ENCODE assay signal across 8 cellular contexts in genomic region chr10:50102267-50102666, GRCh38. TPM values are rescaled to one million over a fixed set of nuclear protein-coding genes. Genes with fewer than 3 reads are reported as not detected.
DNase-seq lines count a peak whose midpoint lies in the region; ATAC-seq and TF ChIP-seq lines count a peak whose summit lies in the region.
"Not testable (repeated sequence)": the region's sequence is repeated elsewhere in the genome, so short reads cannot be mapped to it uniquely, and the experiment has no call there.

No MANE protein-coding gene starts in this region.

- intact Hi-C loops in mucosa of descending colon (cut with DNase I, micrococcal nuclease), result not testable (repeated sequence)

- not testable (repeated sequence) for H3K79me2 ChIP-seq in KMS-11 (ENCODE audit: insufficient read depth, low read depth)

- H3K27me3 ChIP-seq in KMS-11 (ENCODE audit: insufficient read depth, low read depth), result not testable (repeated sequence)

- not testable (repeated sequence) for H3K27ac ChIP-seq in KMS-11

- H4K20me1 ChIP-seq in KMS-11 (ENCODE audit: insufficient read depth), result not testable (repeated sequence)

- not testable (repeated sequence) for H2AFZ ChIP-seq in KMS-11 (ENCODE audit: low read depth)

- in situ Hi-C loops in GM13976 (cut with MboI; ENCODE audit: low sequenced_read_pairs, unreplicated experiment), result not testable (repeated sequence)

- H3K4me3 ChIP-seq in KMS-11 (IDR thresholded peaks at IDR 0.05; ENCODE audit: insufficient read depth, low read depth, low read length); mucosa of descending colon: not testable (repeated sequence)

- not testable (repeated sequence) for H3K9ac ChIP-seq in KMS-11

- DNase-seq in GM13976 (ENCODE audit: low spot score), result peak; percentile 23
- DNase-seq in mucosa of descending colon, result not testable (repeated sequence)

- not testable (repeated sequence) for TF ChIP-seq CTCF in GM13976 (IDR thresholded peaks at IDR 0.05; ENCODE audit: borderline replicate concordance, control extremely low read depth, extremely low read depth, insufficient read depth, missing control alignments); KMS-11 (conservative IDR thresholded peaks at IDR 0.05; ENCODE audit: low read depth, low read length); mucosa of descending colon (IDR thresholded peaks at IDR 0.05)

- not testable (repeated sequence) for H3K9me3 ChIP-seq in mucosa of descending colon

- H3K4me1 ChIP-seq in KMS-11 (ENCODE audit: low read depth, poor library complexity, severe bottlenecking); mucosa of descending colon (ENCODE audit: low read depth): not testable (repeated sequence)

- not testable (repeated sequence) for H3K36me3 ChIP-seq in KMS-11 (ENCODE audit: insufficient read depth); mucosa of descending colon (ENCODE audit: low read depth)

- ATAC-seq in GM18907 (IDR thresholded peaks at IDR 0.05; ENCODE audit: unreplicated experiment), result peak; percentile 87
- ATAC-seq in GM19467 (IDR thresholded peaks at IDR 0.05; ENCODE audit: unreplicated experiment), result peak; percentile 70
- ATAC-seq in GM21737 (IDR thresholded peaks at IDR 0.05; ENCODE audit: unreplicated experiment), result peak; percentile 61
- peak; percentile 74 for ATAC-seq in HG02938 (IDR thresholded peaks at IDR 0.05; ENCODE audit: unreplicated experiment)
- peak; percentile 71 for ATAC-seq in HG03196 (IDR thresholded peaks at IDR 0.05; ENCODE audit: unreplicated experiment)
- ATAC-seq in mucosa of descending colon, result peak; percentile 31

- peak overlapping the region; percentile 62 for H3K4me2 ChIP-seq in KMS-11

RNA-seq across cellular contexts. Expression of gene WASHC2A, which starts 34.5 kb away (rescaled TPM):
- 10 to 100 TPM; 54.0 to 79.3 (median 62.7) TPM for total RNA-seq in mucosa of descending colon

Comparison
In these comparisons a context has a peak if more than half of its experiments do, and no peak if none do; other contexts are left out.
1. ATAC-seq: peak in every context shown above with its lines; median percentile 87 in GM18907; 74 in HG02938; 71 in HG03196; 70 in GM19467; 61 in GM21737; 31 in mucosa of descending colon.